13 cellular contexts compared by ENCODE assay signal in the genomic region with DNA sequence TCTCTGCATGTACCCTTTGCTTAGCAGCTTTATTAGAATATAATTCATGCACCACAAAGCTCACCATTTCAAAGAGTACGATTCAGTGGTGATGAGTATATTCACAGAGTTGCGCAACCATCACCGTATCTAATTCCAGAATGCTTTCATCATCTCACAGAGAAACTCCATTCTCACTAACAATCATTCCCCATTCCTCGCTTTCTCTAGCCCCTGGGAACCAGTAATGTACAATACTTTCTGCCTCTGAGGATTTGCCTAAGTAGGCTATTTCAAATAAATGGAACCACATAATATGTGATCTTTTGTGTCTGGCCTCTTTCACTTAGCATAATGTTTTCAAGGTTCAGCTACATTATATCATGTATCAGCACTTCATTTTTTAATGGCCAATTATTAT.
DNase-seq lines count a peak whose midpoint lies in the region; ATAC-seq, FAIRE-seq and TF ChIP-seq lines count a peak whose summit lies in the region.
"Had no signal": no experiment of that assay in that cellular context is flagged by ENCODE, and none has a peak within 500 bp of the region (broad histone marks: within the 10 kb centered on the region; RNA-seq: fewer than 3 reads in every experiment).

No MANE protein-coding gene starts in this region.

- H3K27me3 ChIP-seq in hepatocyte: no peaks in the 10 kb centered on the region
- H3K27me3 ChIP-seq: BLaER1 had no signal

- no peak for TF ChIP-seq CTCF in hepatocyte (IDR thresholded peaks at IDR 0.05; ENCODE audit: poor library complexity)

- ATAC-seq in GM21447 (IDR thresholded peaks at IDR 0.05; ENCODE audit: unreplicated experiment): no peak
- ATAC-seq: activated CD4-positive, CD25-positive, alpha-beta regulatory T cell treated with anti-CD3 and anti-CD28 coated beads, Interleukin-2, amount 50 U/mL, for 24 hours had no signal

- H3K36me3 ChIP-seq in hepatocyte (replicated peaks; ENCODE audit: insufficient read depth, low read depth): no peaks in the 10 kb centered on the region
- H3K36me3 ChIP-seq: BLaER1 had no signal

- no peaks in the 10 kb centered on the region for H3K9me3 ChIP-seq in hepatocyte (ENCODE audit: low read depth)

- DNase-seq in ACHN: peak; percentile 31
- no peak for DNase-seq in H54 (ENCODE audit: insufficient read length, low spot score)
- peak; percentile 17 for DNase-seq in amniotic epithelial cell (ENCODE audit: low read depth)
- DNase-seq in hepatocyte (ENCODE audit: low spot score): peak; percentile 23
- DNase-seq in mesenteric fat pad (ENCODE audit: low spot score): no peak
- no peak for DNase-seq in NCI-H510A (lab: John Stamatoyannopoulos, UW)
- no peak for DNase-seq in AML-193 (lab: John Stamatoyannopoulos, UW)
- DNase-seq: NCI-H2171 treated with DMSO at 0.1 percent for 48 hours, SW 1271 had no signal

- no peaks in the 10 kb centered on the region for H3K4me1 ChIP-seq in hepatocyte (ENCODE audit: insufficient read depth)
- H3K4me1 ChIP-seq: BLaER1 had no signal

- H3K4me3 ChIP-seq in hepatocyte: no peak overlapping the region
- H3K4me3 ChIP-seq: BLaER1, coronary artery had no signal

- TF ChIP-seq POLR2A in H54 (IDR thresholded peaks at IDR 0.05; ENCODE audit: low read depth, low read length): no peak

- WGBS in hepatocyte (ENCODE audit: low lambda C conversion rate, missing lambda C conversion rate): 70% methylated on average over 4 of the region's 4 CpGs

- FAIRE-seq in H54 (lab: Jason Lieb, UNC): peak; percentile 89

- in situ Hi-C loops in ACHN (cut with HindIII; ENCODE audit: low pct_ligation_motif_present, low pct_unique_long_range_greater_than_20kb, low sequenced_read_pairs): no loop called here

- no peak overlapping the region for H2AFZ ChIP-seq in hepatocyte

- H3K27ac ChIP-seq in hepatocyte: no peak overlapping the region
- H3K27ac ChIP-seq: BLaER1, coronary artery had no signal

- no peaks in the 10 kb centered on the region for H3K79me2 ChIP-seq in hepatocyte

- no peak overlapping the region for H3K4me2 ChIP-seq in hepatocyte
- H3K4me2 ChIP-seq: BLaER1 had no signal

- H4K20me1 ChIP-seq in hepatocyte (ENCODE audit: insufficient read depth, poor library complexity, severe bottlenecking): no peaks in the 10 kb centered on the region
- H4K20me1 ChIP-seq: BLaER1 had no signal

- no peaks in the 10 kb centered on the region for H3K9me2 ChIP-seq in hepatocyte (replicated peaks; ENCODE audit: insufficient read depth)

Comparison
In these comparisons a context has a peak if more than half of its experiments do, and no peak if none do; other contexts are left out.
1. DNase-seq: peak in ACHN (single experiment), amniotic epithelial cell (single experiment) and hepatocyte (single experiment); none in H54 (single experiment), mesenteric fat pad (single experiment), NCI-H510A (single experiment) and AML-193 (0 of 2).